In genomic region chr5:37786855-37787254, GRCh38 we compare ENCODE assay signal across 15 cellular contexts. TPM values are rescaled to one million over a fixed set of nuclear protein-coding genes. Genes with fewer than 3 reads are reported as not detected.
DNase-seq lines count a peak whose midpoint lies in the region; TF ChIP-seq lines count a peak whose summit lies in the region.
"Had no signal": no experiment of that assay in that cellular context is flagged by ENCODE, and none has a peak within 500 bp of the region (broad histone marks: within the 10 kb centered on the region; RNA-seq: fewer than 3 reads in every experiment).

No MANE protein-coding gene starts in this region.

- H3K36me3 ChIP-seq in mammary epithelial cell (ENCODE audit: insufficient read depth, low read length), result no peaks in the 10 kb centered on the region
- no peaks in the 10 kb centered on the region for H3K36me3 ChIP-seq in right atrium auricular region
- H3K36me3 ChIP-seq in BE2C, result no peaks in the 10 kb centered on the region
- H3K36me3 ChIP-seq: ascending aorta had no signal

- no TSS peak for BruUV-seq in mammary epithelial cell (replicated peaks; lab: Mats Ljungman, UMichigan)

- TF ChIP-seq CTCF in mammary epithelial cell (conservative IDR thresholded peaks at IDR 0.05 in 1 of 2, IDR thresholded peaks at IDR 0.05 in 1 of 2; ENCODE audit: extremely low read depth in 1 of 2, insufficient read depth in 1 of 2, low read depth in 1 of 2, low read length in 2 of 2) (no peak), right atrium auricular region (IDR thresholded peaks at IDR 0.05) (no peak), BE2C (IDR thresholded peaks at IDR 0.05; ENCODE audit: low read depth, low read length) (no peak)

- no peaks in the 10 kb centered on the region for H3K79me2 ChIP-seq in mammary epithelial cell (ENCODE audit: insufficient read depth, low read length)

- H3K4me3 ChIP-seq in mammary epithelial cell (replicated peaks in 1 of 3; ENCODE audit: insufficient read depth in 1 of 3, low read depth in 2 of 3, low read length in 3 of 3) (no peak overlapping the region), right atrium auricular region (no peak overlapping the region), BE2C (ENCODE audit: low read depth, low read length) (no peak overlapping the region)
- H3K4me3 ChIP-seq: ascending aorta had no signal

- H3K9ac ChIP-seq in mammary epithelial cell (ENCODE audit: insufficient read depth, low read length), result no peak overlapping the region

- DNase-seq in ELR (ENCODE audit: low read depth) (peak; percentile 92), M059J (ENCODE audit: low read depth) (peak; percentile 83), mammary epithelial cell (peak; percentile 75), kidney tubule cell (ENCODE audit: low spot score) (peak; percentile 77), right atrium auricular region (ENCODE audit: low spot score) (no peak), NCI-H345 (lab: John Stamatoyannopoulos, UW) (no peak), NCI-H524 (lab: John Stamatoyannopoulos, UW) (no peak), BE2C (no peak)
- DNase-seq: activated CD4-positive, CD25-positive, alpha-beta regulatory T cell; activated T-cell treated with anti-CD3 and anti-CD28 coated beads, Interleukin-2, amount 50 U/mL, for 24 hours; CD4-positive, alpha-beta T cell; immature natural killer cell; NCI-H82 had no signal

- peaks cover 12% of the 10 kb centered on the region for H3K4me1 ChIP-seq in mammary epithelial cell (ENCODE audit: insufficient read depth, low read length)
- H3K4me1 ChIP-seq in right atrium auricular region, result no peaks in the 10 kb centered on the region
- H3K4me1 ChIP-seq in BE2C, result no peaks in the 10 kb centered on the region; the same call in 1 of the 2 replicates
- H3K4me1 ChIP-seq: ascending aorta had no signal

- H3K4me2 ChIP-seq in mammary epithelial cell (ENCODE audit: insufficient read depth, low read depth, low read length), result peak overlapping the region; percentile 9

- intact Hi-C loops in mammary epithelial cell (cut with micrococcal nuclease), result no loop called here

- in situ Hi-C loops in mammary epithelial cell (cut with MboI; ENCODE audit: low sequenced_read_pairs in 2 of 2), result no loop called here

- CTCF ChIA-PET in mammary epithelial cell (lab: Charles Lee; ENCODE audit: low non-redundant PET), result no interaction called here

- H3K27me3 ChIP-seq in mammary epithelial cell (ENCODE audit: insufficient read depth, low read length) (no peaks in the 10 kb centered on the region), right atrium auricular region (no peaks in the 10 kb centered on the region), BE2C (no peaks in the 10 kb centered on the region)
- H3K27me3 ChIP-seq: ascending aorta had no signal

- dilution Hi-C loops in mammary epithelial cell (cut with HindIII; ENCODE audit: low sequenced_read_pairs), result loop anchor here (25.0 kb wide), 1 partner anchor 400 kb away; no protein-coding TSS in a partner anchor

- H3K27ac ChIP-seq in mammary epithelial cell (ENCODE audit: insufficient read depth, low read depth, low read length) (no peak overlapping the region), right atrium auricular region (no peak overlapping the region)
- H3K27ac ChIP-seq: ascending aorta had no signal

- no peaks in the 10 kb centered on the region for H4K20me1 ChIP-seq in mammary epithelial cell (ENCODE audit: insufficient read depth, low read length)

- H3K9me3 ChIP-seq in mammary epithelial cell (replicated peaks; ENCODE audit: insufficient read depth, low read length) (no peaks in the 10 kb centered on the region), right atrium auricular region (no peaks in the 10 kb centered on the region), BE2C (no peaks in the 10 kb centered on the region)
- H3K9me3 ChIP-seq: ascending aorta had no signal

- 87% methylated on average over 1 of the region's 1 CpG for WGBS in mammary epithelial cell (ENCODE audit: low coverage, missing lambda C conversion rate)

- H2AFZ ChIP-seq in mammary epithelial cell (ENCODE audit: low read depth, low read length), result no peak overlapping the region

RNA-seq across cellular contexts. Expression of gene GDNF, which starts 53.0 kb away (rescaled TPM):
- total RNA-seq in M059J (2014; rRNA removed; shearing (Covaris generic)), result 0.05 TPM in 1 of 2 replicates, not detected in the other
- 1 to 10 TPM in 1 of 2 donors, under 1 TPM in 1; 0.17 to 1.3 TPM for total RNA-seq in mammary epithelial cell
- polyA plus RNA-seq in mammary epithelial cell, result 0.79 TPM
- polyA minus RNA-seq in mammary epithelial cell, result not detected
- total RNA-seq in right atrium auricular region, result under 1 TPM; 0.19 to 0.31 TPM
- polyA plus RNA-seq in BE2C (2012; ENCODE audit: insufficient read depth, insufficient read length, low read depth), result 2.1 TPM
- total RNA-seq: ascending aorta; CD4-positive, alpha-beta T cell; HT-29 had no signal
- polyA plus RNA-seq: immature natural killer cell had no signal

Comparison
In these comparisons a context has a peak if more than half of its experiments do, and no peak if none do; other contexts are left out.
1. DNase-seq: peak in ELR (single experiment), M059J (single experiment), mammary epithelial cell (single experiment) and kidney tubule cell (single experiment); none in right atrium auricular region (single experiment), NCI-H345 (single experiment), NCI-H524 (0 of 2) and BE2C (single experiment).